Comparison of ENCODE assay signal across 8 cellular contexts in the genomic region with DNA sequence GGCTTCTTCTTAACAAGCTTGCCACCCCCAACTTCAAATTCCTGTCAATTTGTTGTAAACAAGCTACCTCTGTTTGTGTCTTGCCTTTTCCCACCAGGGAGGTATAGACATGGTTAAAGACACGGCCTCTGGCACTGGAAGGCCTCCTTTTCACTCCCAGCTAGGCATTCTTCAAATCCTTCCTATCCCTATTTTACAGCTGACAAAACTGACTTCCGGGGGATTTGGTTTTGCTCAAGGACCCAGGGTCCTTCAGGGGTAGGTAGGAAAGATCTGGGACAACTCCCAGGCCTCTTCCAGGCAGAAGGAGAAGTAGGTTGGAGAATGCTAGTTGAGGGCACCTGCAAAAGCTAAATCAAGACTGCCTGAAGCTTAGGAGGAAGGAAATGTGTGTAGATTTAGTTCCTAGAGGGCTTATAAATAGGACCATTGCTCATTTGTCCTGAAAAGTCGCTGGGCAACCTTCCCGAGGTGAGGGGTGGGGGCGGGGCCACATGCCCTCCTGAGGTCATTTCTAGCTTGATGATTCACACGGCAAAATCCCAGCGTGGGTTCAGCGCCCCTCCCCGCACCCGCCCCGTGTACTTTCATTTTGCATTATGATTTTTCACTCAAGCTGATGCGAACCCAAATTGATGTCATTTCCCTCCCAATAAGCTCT. TPM values are rescaled to one million over a fixed set of nuclear protein-coding genes. Genes with fewer than 3 reads are reported as not detected.
DNase-seq lines count a peak whose midpoint lies in the region; ATAC-seq and TF ChIP-seq lines count a peak whose summit lies in the region.

No MANE protein-coding gene starts in this region.

- H3K4me2 ChIP-seq in PC-9 (peak overlapping the region; percentile 81), skeletal muscle satellite cell (ENCODE audit: low read length) (peak overlapping the region; percentile 71)

- POLR2A ChIA-PET in PC-9 (lab: Charles Lee; ENCODE audit: unreplicated experiment): interaction anchor here (0.5 to 0.7 kb wide), 3 partner anchors 35 to 246 kb away, joined by 3 to 55 read pairs (median 9); no protein-coding TSS in a partner anchor

- no peaks in the 10 kb centered on the region for H4K20me1 ChIP-seq in PC-9 (ENCODE audit: insufficient read depth)

- 10 to 13% methylated on average over 12 of the region's 12 CpGs for WGBS in heart right ventricle, 2 donors

- H3K9ac ChIP-seq in skeletal muscle satellite cell (ENCODE audit: low read depth, low read length): peak overlapping the region; percentile 28

- H3K36me3 ChIP-seq in PC-9 (ENCODE audit: low read depth) (no peaks in the 10 kb centered on the region), heart right ventricle (no peaks in the 10 kb centered on the region), skeletal muscle satellite cell (ENCODE audit: insufficient read depth, low read length) (no peaks in the 10 kb centered on the region)

- no TSS peak for BruUV-seq in PC-9 (replicated peaks; lab: Mats Ljungman, UMichigan)

- no peaks in the 10 kb centered on the region for H3K9me2 ChIP-seq in PC-9 (ENCODE audit: insufficient read depth)

- H3K9me3 ChIP-seq in PC-9 (ENCODE audit: insufficient read depth, low read depth) (no peaks in the 10 kb centered on the region), heart right ventricle (peaks cover 0 to 7% (median 0%) of the 10 kb centered on the region in 11 donors), skeletal muscle satellite cell (replicated peaks; ENCODE audit: low read length) (no peaks in the 10 kb centered on the region)

- DNase-seq in AG09309 (ENCODE audit: low read depth) (peak; percentile 21), PC-9 (peak; percentile 51 to 76), heart right ventricle (peak; percentile 57 to 82), epidermal melanocyte (ENCODE audit: insufficient read length, low spot score) (no peak), NCI-H446 (lab: John Stamatoyannopoulos, UW) (no peak)
- peak; percentile 91 for DNase-seq in activated effector memory CD4-positive, alpha-beta T cell treated with anti-CD3 and anti-CD28 coated beads, Interleukin-2, amount 50 U/mL, for 16 hours

- peaks cover 31% of the 10 kb centered on the region for H3K4me1 ChIP-seq in PC-9 (replicated peaks; ENCODE audit: insufficient read depth)
- peaks cover 3 to 45% (median 20%) of the 10 kb centered on the region in 9 donors for H3K4me1 ChIP-seq in heart right ventricle
- peaks cover 31% of the 10 kb centered on the region for H3K4me1 ChIP-seq in skeletal muscle satellite cell (ENCODE audit: control insufficient read depth, insufficient read depth, low read length)

- 0 out of 2 replicates have a peak, but pooled peaks cover 10% of the 10 kb centered on the region for H3F3A ChIP-seq in PC-9 (ENCODE audit: insufficient read depth, low read depth)

- TF ChIP-seq CTCF in AG09309 (IDR thresholded peaks at IDR 0.05; ENCODE audit: control insufficient read depth, insufficient read depth, low read depth, low read length, missing control alignments) (no peak), PC-9 (conservative IDR thresholded peaks at IDR 0.05) (no peak), heart right ventricle (IDR thresholded peaks at IDR 0.05) (no peak)

- H3K4me3 ChIP-seq in AG09309 (ENCODE audit: control insufficient read depth, low read depth, low read length) (peak overlapping the region; percentile 2), PC-9 (peak overlapping the region; percentile 46; the same call in 1 of the 2 replicates), heart right ventricle (peak overlapping the region in 8 of 10 donors; percentile 16 to 44 (median 37)), skeletal muscle satellite cell (ENCODE audit: low read length) (peak overlapping the region; percentile 32)

- CTCF ChIA-PET in PC-9 (lab: Charles Lee): interaction anchor here (0.5 kb wide), 1 partner anchor 241 kb away, joined by 11 read pairs; no protein-coding TSS in a partner anchor

- peak; percentile 41 for ATAC-seq in GM21737 (IDR thresholded peaks at IDR 0.05; ENCODE audit: unreplicated experiment)
- ATAC-seq in heart right ventricle: peak; percentile 74 to 93 (median 90)

- H3K27ac ChIP-seq in PC-9 (peak overlapping the region; percentile 49), heart right ventricle (peak overlapping the region in 8 of 10 donors; percentile 13 to 86 (median 72))

- no peaks in the 10 kb centered on the region for H3K79me2 ChIP-seq in PC-9 (ENCODE audit: low read depth)

- intact Hi-C loops in PC-9 (cut with micrococcal nuclease; ENCODE audit: unreplicated experiment) (loop anchor here (1.0 to 10.0 kb wide), 4 partner anchors 112 to 340 kb away; no protein-coding TSS in a partner anchor), heart right ventricle (cut with DNase I) (loop anchor here in 1 of 10 donors (5.0 kb wide), 1 partner anchor 35 kb away; a partner anchor contains a TSS)

- H3K27me3 ChIP-seq in PC-9 (ENCODE audit: insufficient read depth, low read depth): no peaks in the 10 kb centered on the region
- no peaks in the 10 kb centered on the region for H3K27me3 ChIP-seq in heart right ventricle
- H3K27me3 ChIP-seq in skeletal muscle satellite cell (ENCODE audit: control insufficient read depth, insufficient read depth, low read length): no peaks in the 10 kb centered on the region

- H2AFZ ChIP-seq in PC-9: 0 out of 2 replicates have a peak overlapping the region, but pooled peaks have one; percentile 60

RNA-seq across cellular contexts. Expression of a gene that starts 36.3 kb away (rescaled TPM):
- total RNA-seq in PC-9 (2021) (7.4 and 10.5 TPM in 2 replicates), heart right ventricle (1 to 10 TPM; 6.1 to 8.3 (median 7.3) TPM)
- polyA plus RNA-seq in heart right ventricle: 1 to 10 TPM; 4.0 to 4.4 TPM
- total RNA-seq in skeletal muscle satellite cell (2012; rRNA removed): 9.4 and 10.0 TPM in 2 replicates

Comparison
In these comparisons a context has a peak if more than half of its experiments do, and no peak if none do; other contexts are left out.
1. DNase-seq: peak in AG09309 (single experiment), PC-9 (2 of 2), activated effector memory CD4-positive, alpha-beta T cell treated with anti-CD3 and anti-CD28 coated beads, Interleukin-2, amount 50 U/mL, for 16 hours (single experiment) and heart right ventricle (2 of 2); none in epidermal melanocyte (single experiment) and NCI-H446 (0 of 2).
2. Peak in every context shown above with its lines, with median percentiles within 50 percentile points of each other: H3K4me3 ChIP-seq.